Comparison of ENCODE assay signal across 10 cellular contexts in genomic region chrX:35919536-35920309, GRCh38. TPM values are rescaled to one million over a fixed set of nuclear protein-coding genes. Genes with fewer than 3 reads are reported as not detected.
DNase-seq lines count a peak whose midpoint lies in the region; ATAC-seq and TF ChIP-seq lines count a peak whose summit lies in the region.
"Had no signal": no experiment of that assay in that cellular context is flagged by ENCODE, and none has a peak within 500 bp of the region (broad histone marks: within the 10 kb centered on the region; RNA-seq: fewer than 3 reads in every experiment).

TSS of gene CFAP47 (plus strand) at chrX:35919734. CDS start at chrX:35919800, 66 bp downstream.

- peaks cover 4% of the 10 kb centered on the region for H3K27me3 ChIP-seq in cardiac muscle cell
- peaks cover 0 to 4% of the 10 kb centered on the region in 2 donors for H3K27me3 ChIP-seq in right atrium auricular region
- H3K27me3 ChIP-seq in lung (ENCODE audit: control insufficient read depth, insufficient read depth) = no peaks in the 10 kb centered on the region
- H3K27me3 ChIP-seq in aorta (ENCODE audit: control insufficient read depth in 1 of 2, insufficient read depth in 2 of 2, low read length in 1 of 2) = no peaks in the 10 kb centered on the region
- H3K27me3 ChIP-seq: SJSA1 had no signal

- ATAC-seq in lung (ENCODE audit: insufficient read depth, low FRiP score) (no peak), aorta (ENCODE audit: low FRiP score) (no peak), GM21576 (IDR thresholded peaks at IDR 0.05; ENCODE audit: unreplicated experiment) (no peak)
- no peak for ATAC-seq in activated CD4-positive, CD25-positive, alpha-beta regulatory T cell treated with anti-CD3 and anti-CD28 coated beads, Interleukin-2, amount 50 U/mL, for 24 hours

- TF ChIP-seq CTCF in cardiac muscle cell (IDR thresholded peaks at IDR 0.05; ENCODE audit: low read depth, low read length) (no peak), right atrium auricular region (IDR thresholded peaks at IDR 0.05) (no peak), lung (IDR thresholded peaks at IDR 0.05; ENCODE audit: control extremely low read depth, extremely low read depth) (no peak)

- DNase-seq in cardiac muscle cell (ENCODE audit: low read depth in 1 of 2, low spot score in 1 of 2) (peak in 1 of 2 donors; percentile 82), right atrium auricular region (ENCODE audit: low spot score) (no peak), caudate nucleus (lab: John Stamatoyannopoulos, UW) (peak in 49 of 61 donors; percentile 0 to 80 (median 19)), lung (ENCODE audit: low spot score) (peak; percentile 36), aorta (peak in 1 of 2 donors; percentile 72)
- DNase-seq in activated naive CD4-positive, alpha-beta T cell treated with Interleukin-2 at 50 U/mL for 16 hours = no peak
- DNase-seq: GM23248 had no signal

- intact Hi-C loops in aorta (cut with DNase I) = no loop called here

- H3K4me1 ChIP-seq in cardiac muscle cell (ENCODE audit: low read depth) = no peaks in the 10 kb centered on the region
- H3K4me1 ChIP-seq in right atrium auricular region = no peaks in the 10 kb centered on the region
- H3K4me1 ChIP-seq in lung (ENCODE audit: control insufficient read depth in 2 of 2, insufficient read depth in 2 of 2, low read length in 2 of 2) = no peaks in the 10 kb centered on the region
- no peaks in the 10 kb centered on the region for H3K4me1 ChIP-seq in aorta (ENCODE audit: control insufficient read depth in 1 of 2, insufficient read depth in 2 of 2, low read length in 2 of 2)
- H3K4me1 ChIP-seq: SJSA1 had no signal

- H3K27ac ChIP-seq in cardiac muscle cell (no peak within 1 kb of the TSS), right atrium auricular region (no peak within 1 kb of the TSS), caudate nucleus (ENCODE audit: low read depth, low read length) (no peak within 1 kb of the TSS), lung (ENCODE audit: low read depth in 1 of 2, low read length in 1 of 2) (no peak within 1 kb of the TSS), aorta (ENCODE audit: low read depth in 1 of 2, low read length in 2 of 2) (no peak within 1 kb of the TSS)
- H3K27ac ChIP-seq: GM23248, SJSA1 had no signal

- WGBS in lung, 2 donors = 3 to 24% methylated on average over 38 of the region's 38 CpGs
- 1 to 22% methylated on average over 38 of the region's 38 CpGs for WGBS in aorta, 2 donors

- H3K9me3 ChIP-seq in cardiac muscle cell (ENCODE audit: low read depth) (no peaks in the 10 kb centered on the region), right atrium auricular region (peaks cover 0 to 3% of the 10 kb centered on the region in 2 donors), lung (ENCODE audit: control insufficient read depth in 2 of 2, insufficient read depth in 1 of 2, low read length in 1 of 2) (no peaks in the 10 kb centered on the region), aorta (ENCODE audit: control insufficient read depth, low read length) (no peaks in the 10 kb centered on the region)
- H3K9me3 ChIP-seq: SJSA1 had no signal

- H3K36me3 ChIP-seq in cardiac muscle cell = no peaks in the 10 kb centered on the region
- H3K36me3 ChIP-seq in right atrium auricular region = no peaks in the 10 kb centered on the region
- no peaks in the 10 kb centered on the region for H3K36me3 ChIP-seq in lung (ENCODE audit: control insufficient read depth in 2 of 2, insufficient read depth in 2 of 2, low read length in 2 of 2)
- no peaks in the 10 kb centered on the region for H3K36me3 ChIP-seq in aorta (ENCODE audit: control insufficient read depth in 1 of 2, insufficient read depth in 2 of 2, low read length in 1 of 2)
- H3K36me3 ChIP-seq: SJSA1 had no signal

- H3K4me3 ChIP-seq in cardiac muscle cell (peak within 1 kb of the TSS; percentile 45), right atrium auricular region (peak within 1 kb of the TSS in 1 of 2 donors; percentile 8), lung (no peak within 1 kb of the TSS), aorta (ENCODE audit: low read length in 2 of 2) (peak within 1 kb of the TSS; percentile 37 to 39)
- H3K4me3 ChIP-seq: GM23248, SJSA1 had no signal

RNA-seq across cellular contexts. Expression of gene CFAP47, which starts in this region (rescaled TPM):
- 0.28 and 0.66 TPM in 2 replicates for total RNA-seq in cardiac muscle cell
- polyA plus RNA-seq in cardiac muscle cell = 0.04 TPM in 1 of 2 replicates, not detected in the other
- not detected for total RNA-seq in right atrium auricular region
- 10 to 100 TPM in 1 of 2 donors, 1 to 10 TPM in 1; 7.2 to 21.0 TPM for total RNA-seq in lung
- polyA plus RNA-seq in lung = under 1 TPM; 0.68 to 0.83 TPM
- under 1 TPM in 1 of 2 donors, not detected in 1; 0.09 TPM for total RNA-seq in aorta
- not detected for polyA plus RNA-seq in aorta
- total RNA-seq: GM23248, SJSA1 had no signal
- polyA plus RNA-seq: GM23248 had no signal

Comparison
In these comparisons a context has a peak if more than half of its experiments do, and no peak if none do; other contexts are left out.
1. DNase-seq: peak in caudate nucleus (49 of 61) and lung (single experiment); none in right atrium auricular region (single experiment) and activated naive CD4-positive, alpha-beta T cell treated with Interleukin-2 at 50 U/mL for 16 hours (single experiment).